ENCODE assay signal across 13 cellular contexts in the genomic region with DNA sequence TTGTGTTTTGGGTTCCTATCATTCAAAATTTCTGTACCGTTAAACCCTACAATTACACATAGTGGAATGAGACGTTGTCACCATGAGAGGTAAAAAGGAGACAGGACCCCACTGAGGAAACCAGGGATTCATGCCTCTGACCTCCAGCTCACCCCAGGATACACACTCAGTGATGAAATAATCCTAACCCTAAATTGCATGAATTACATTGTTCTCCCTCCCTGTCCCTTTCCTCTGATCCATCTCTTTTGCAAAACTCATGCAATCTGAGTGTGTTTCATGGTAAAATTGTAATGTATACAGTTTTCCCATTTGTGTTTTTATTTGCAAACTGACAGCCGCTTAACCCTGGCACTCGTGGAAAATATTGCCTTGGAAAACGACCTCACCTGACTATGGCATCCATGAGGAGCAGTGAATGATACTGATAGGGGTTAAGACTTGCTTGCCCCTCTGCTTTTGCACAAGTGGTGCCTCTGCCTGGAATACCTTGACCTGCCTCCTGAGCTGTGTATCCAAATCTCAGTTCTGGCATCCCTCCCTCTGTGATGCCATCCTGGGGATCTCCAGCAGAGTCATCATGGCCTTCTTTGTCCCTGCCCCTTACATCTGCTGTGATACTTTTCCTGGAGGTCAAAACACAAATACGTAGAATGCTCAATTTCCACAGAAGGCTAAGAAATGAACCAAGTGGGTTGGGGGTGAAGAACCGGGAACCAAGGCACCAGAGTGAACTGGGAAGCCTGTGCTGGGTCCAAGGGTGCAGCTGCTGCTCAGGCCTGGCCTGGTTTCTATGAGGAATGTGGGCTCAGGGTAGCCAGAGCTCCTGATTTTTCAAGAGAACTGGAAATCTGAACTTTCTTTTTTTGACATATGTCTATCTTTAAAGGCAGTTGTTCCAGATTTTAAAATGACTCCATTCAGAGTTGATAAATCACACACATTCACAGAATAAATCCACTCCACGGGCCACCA.
A peak's percentile ranks its signal among the peaks of the same experiment; 100 is the strongest.
DNase-seq lines count a peak whose midpoint lies in the region; ATAC-seq and TF ChIP-seq lines count a peak whose summit lies in the region.
"Had no signal": no experiment of that assay in that cellular context is flagged by ENCODE, and none has a peak within 500 bp of the region (broad histone marks: within the 10 kb centered on the region; RNA-seq: fewer than 3 reads in every experiment).

No MANE protein-coding gene starts in this region.

- peaks cover 8% of the 10 kb centered on the region; the same call in 1 of the 2 replicates for H3K9me1 ChIP-seq in IMR-90 (ENCODE audit: insufficient read depth, low read length)

- in situ Hi-C loops in IMR-90 (cut with MboI; ENCODE audit: low sequenced_read_pairs) = no loop called here

- no peak for TF ChIP-seq RAD21 in IMR-90 (IDR thresholded peaks at IDR 0.05; ENCODE audit: low read length)

- dilution Hi-C loops in IMR-90 (cut with HindIII; ENCODE audit: low sequenced_read_pairs, unreplicated experiment) = no loop called here

- no CpG with 5 or more reads among the region's 8 CpGs for WGBS in IMR-90 (ENCODE audit: extremely low coverage in 2 of 2, insufficient read length in 1 of 2), 2 experiments

- H3K9ac ChIP-seq in IMR-90 (ENCODE audit: low read depth, low read length) (no peak overlapping the region), colonic mucosa (ENCODE audit: low read depth in 2 of 2, low read length in 2 of 2) (no peak overlapping the region)

- H4K20me1 ChIP-seq in IMR-90 (ENCODE audit: insufficient read depth, low read length) (no peaks in the 10 kb centered on the region), osteoblast (ENCODE audit: insufficient read depth, low read length) (no peaks in the 10 kb centered on the region)

- peak overlapping the region; percentile 14; the same call in 1 of the 2 replicates for H3K23ac ChIP-seq in IMR-90 (ENCODE audit: low read depth, low read length)

- H2AK9ac ChIP-seq in IMR-90 (replicated peaks; ENCODE audit: low read depth, low read length, poor library complexity) = peak overlapping the region; percentile 4

- CTCF ChIA-PET in IMR-90 (lab: Yijun Ruan, JAX) = no interaction called here
- CTCF ChIA-PET in activated CD4-positive, alpha-beta T cell treated with anti-CD3 and anti-CD28 coated beads for 36 hours (lab: Charles Lee) = no interaction called here

- H4K5ac ChIP-seq in IMR-90 (ENCODE audit: low read depth, low read length) = peak overlapping the region; percentile 8; the same call in 1 of the 2 replicates

- H3K18ac ChIP-seq in IMR-90 (ENCODE audit: low read depth, low read length) = peak overlapping the region; percentile 36; the same call in 1 of the 2 replicates

- peak; percentile 53 for ATAC-seq in IMR-90 (ENCODE audit: low read depth)
- no peak for ATAC-seq in activated CD4-positive, alpha-beta T cell treated with anti-CD3 and anti-CD28 coated beads for 36 hours
- ATAC-seq: left lobe of liver had no signal

- H3K4me2 ChIP-seq in IMR-90 (ENCODE audit: low read depth, low read length) = no peak overlapping the region
- H3K4me2 ChIP-seq in osteoblast (ENCODE audit: insufficient read depth, low read length) = peak overlapping the region; percentile 12

- no peaks in the 10 kb centered on the region for H3K36me3 Mint-ChIP-seq in activated CD4-positive, alpha-beta T cell treated with anti-CD3 and anti-CD28 coated beads for 36 hours (ENCODE audit: low read depth)
- no peaks in the 10 kb centered on the region for H3K36me3 Mint-ChIP-seq in activated T-helper 2 cell treated with anti-CD3 and anti-CD28 coated beads, Interferon-gamma antibody, Interleukin-2, Interleukin-4, amounts not matched to agents 10 μg/mL and 5 μg/mL and 100 μg/mL, durations not matched to agents 14 hours and 24 hours and 36 hours (ENCODE audit: low read depth)
- H3K36me3 Mint-ChIP-seq: IgD-negative memory B cell had no signal

- H4K91ac ChIP-seq in IMR-90 (ENCODE audit: insufficient read depth, low read depth, low read length) = peak overlapping the region; percentile 85

- no TSS peak for BruUV-seq in IMR-90 (replicated peaks; lab: Mats Ljungman, UMichigan)

- DNase-seq in AG20443 (ENCODE audit: low spot score) (peak; percentile 25), IMR-90 (no peak), colonic mucosa (peak; percentile 31), osteoblast (ENCODE audit: insufficient read length, low spot score, missing footprints) (no peak), NCI-H510A (lab: John Stamatoyannopoulos, UW) (no peak), DMS53 (lab: John Stamatoyannopoulos, UW) (no peak)
- no peak for DNase-seq in activated CD4-positive, alpha-beta T cell treated with anti-CD3 and anti-CD28 coated beads for 36 hours
- DNase-seq in activated T-helper 2 cell treated with anti-CD3 and anti-CD28 coated beads, Interferon-gamma antibody, Interleukin-2, Interleukin-4, amounts not matched to agents 10 μg/mL and 5 μg/mL and 100 μg/mL, durations not matched to agents 14 hours and 24 hours and 36 hours (ENCODE audit: low spot score) = no peak
- DNase-seq: activated effector memory CD4-positive, alpha-beta T cell treated with anti-CD3 and anti-CD28 coated beads, Interleukin-2, amount 50 U/mL, for 16 hours; NCI-H1092 treated with DMSO at 0.1 percent for 48 hours; NCI-H345 had no signal

- TF ChIP-seq POLR2A in IMR-90 (IDR thresholded peaks at IDR 0.05; ENCODE audit: low read depth, low read length) = no peak

- H3K79me1 ChIP-seq in IMR-90 (ENCODE audit: low read depth in 1 of 2, low read length in 2 of 2) = peaks cover 0 to 4% of the 10 kb centered on the region in 2 experiments; a peak in 1 of 4 replicates

- H2BK20ac ChIP-seq in IMR-90 (ENCODE audit: low read depth, low read length) = peak overlapping the region; percentile 58

- H3K79me2 ChIP-seq in osteoblast (ENCODE audit: insufficient read depth, low read length) = no peaks in the 10 kb centered on the region

- no peaks in the 10 kb centered on the region for H3K27me3 ChIP-seq in IMR-90 (ENCODE audit: control insufficient read depth, insufficient read depth, low read length)
- H3K27me3 ChIP-seq in colonic mucosa = no peaks in the 10 kb centered on the region
- H3K27me3 ChIP-seq in osteoblast (ENCODE audit: insufficient read depth, low read length) = no peaks in the 10 kb centered on the region

- H3K4ac ChIP-seq in IMR-90 (ENCODE audit: low read depth, low read length) = peak overlapping the region; percentile 79

- H4K8ac ChIP-seq in IMR-90 (ENCODE audit: low read depth in 2 of 2, low read length in 2 of 2) = peak overlapping the region; percentile 29 to 74; a peak in 3 of 4 replicates

- peak overlapping the region; percentile 94 for H2BK15ac ChIP-seq in IMR-90 (ENCODE audit: low read depth, low read length)

- H3K27me3 Mint-ChIP-seq in activated CD4-positive, alpha-beta T cell treated with anti-CD3 and anti-CD28 coated beads for 36 hours = no peaks in the 10 kb centered on the region
- H3K27me3 Mint-ChIP-seq in activated T-helper 2 cell treated with anti-CD3 and anti-CD28 coated beads, Interferon-gamma antibody, Interleukin-2, Interleukin-4, amounts not matched to agents 10 μg/mL and 5 μg/mL and 100 μg/mL, durations not matched to agents 14 hours and 24 hours and 36 hours (ENCODE audit: low read depth) = no peaks in the 10 kb centered on the region
- H3K27me3 Mint-ChIP-seq: IgD-negative memory B cell had no signal

- peak overlapping the region; percentile 11 for H3K14ac ChIP-seq in IMR-90 (replicated peaks; ENCODE audit: low read depth, low read length)

- H3K4me1 ChIP-seq in IMR-90 (ENCODE audit: control insufficient read depth, insufficient read depth, low read length) = peaks cover 12% of the 10 kb centered on the region
- H3K4me1 ChIP-seq in colonic mucosa = no peaks in the 10 kb centered on the region
- H3K4me1 ChIP-seq in osteoblast (ENCODE audit: insufficient read depth, low read length) = peaks cover 11% of the 10 kb centered on the region

- no peak overlapping the region for H3K4me3 Mint-ChIP-seq in activated CD4-positive, alpha-beta T cell treated with anti-CD3 and anti-CD28 coated beads for 36 hours
- no peak overlapping the region for H3K4me3 Mint-ChIP-seq in activated T-helper 2 cell treated with anti-CD3 and anti-CD28 coated beads, Interferon-gamma antibody, Interleukin-2, Interleukin-4, amounts not matched to agents 10 μg/mL and 5 μg/mL and 100 μg/mL, durations not matched to agents 14 hours and 24 hours and 36 hours (ENCODE audit: low read depth)
- H3K4me3 Mint-ChIP-seq: IgD-negative memory B cell had no signal

- no peaks in the 10 kb centered on the region for H3K4me1 Mint-ChIP-seq in activated CD4-positive, alpha-beta T cell treated with anti-CD3 and anti-CD28 coated beads for 36 hours
- no peaks in the 10 kb centered on the region for H3K4me1 Mint-ChIP-seq in activated T-helper 2 cell treated with anti-CD3 and anti-CD28 coated beads, Interferon-gamma antibody, Interleukin-2, Interleukin-4, amounts not matched to agents 10 μg/mL and 5 μg/mL and 100 μg/mL, durations not matched to agents 14 hours and 24 hours and 36 hours (ENCODE audit: low read depth)

- H3K4me3 ChIP-seq in IMR-90 (ENCODE audit: insufficient read depth, low read depth, low read length) (no peak overlapping the region), colonic mucosa (no peak overlapping the region), osteoblast (ENCODE audit: insufficient read depth, low read length) (no peak overlapping the region)

- intact Hi-C loops in IMR-90 (cut with micrococcal nuclease) (no loop called here), colonic mucosa (cut with DNase I) (no loop called here)
- intact Hi-C loops in activated CD4-positive, alpha-beta T cell treated with anti-CD3 and anti-CD28 coated beads for 36 hours (cut with DNase I, micrococcal nuclease) = no loop called here
- intact Hi-C loops in activated T-helper 2 cell treated with anti-CD3 and anti-CD28 coated beads, Interferon-gamma antibody, Interleukin-2, Interleukin-4, amounts not matched to agents 10 μg/mL and 5 μg/mL and 100 μg/mL, durations not matched to agents 14 hours and 24 hours and 36 hours (cut with micrococcal nuclease) = no loop called here

- H2AK5ac ChIP-seq in IMR-90 (ENCODE audit: low read depth, low read length) = peak overlapping the region; percentile 85

- H2BK5ac ChIP-seq in IMR-90 (ENCODE audit: low read depth, low read length, poor library complexity, severe bottlenecking) = peak overlapping the region; percentile 34

- no peak for TF ChIP-seq CTCF in IMR-90 (conservative IDR thresholded peaks at IDR 0.05; ENCODE audit: low read depth, low read length)
- no peak for TF ChIP-seq CTCF in colonic mucosa (IDR thresholded peaks at IDR 0.05)
- no peak for TF ChIP-seq CTCF in osteoblast (IDR thresholded peaks at IDR 0.05; ENCODE audit: extremely low read depth, low read depth, low read length)

- no peaks in the 10 kb centered on the region for H3K9me3 Mint-ChIP-seq in activated CD4-positive, alpha-beta T cell treated with anti-CD3 and anti-CD28 coated beads for 36 hours (ENCODE audit: low read depth)
- H3K9me3 Mint-ChIP-seq in activated T-helper 2 cell treated with anti-CD3 and anti-CD28 coated beads, Interferon-gamma antibody, Interleukin-2, Interleukin-4, amounts not matched to agents 10 μg/mL and 5 μg/mL and 100 μg/mL, durations not matched to agents 14 hours and 24 hours and 36 hours = no peaks in the 10 kb centered on the region
- H3K9me3 Mint-ChIP-seq: IgD-negative memory B cell had no signal

- peak overlapping the region; percentile 76 for H2BK120ac ChIP-seq in IMR-90 (ENCODE audit: low read depth, low read length)

- H3K27ac ChIP-seq in IMR-90 (ENCODE audit: insufficient read depth, low read length) (peak overlapping the region; percentile 38), colonic mucosa (peak overlapping the region; percentile 69), osteoblast (ENCODE audit: low read depth, low read length) (peak overlapping the region; percentile 92)

- POLR2A ChIA-PET in IMR-90 (lab: Charles Lee; ENCODE audit: unreplicated experiment) = interaction anchor here (0.7 kb wide), 1 partner anchor 24 kb away, joined by 4 read pairs; no protein-coding TSS in a partner anchor
- POLR2A ChIA-PET in activated CD4-positive, alpha-beta T cell treated with anti-CD3 and anti-CD28 coated beads for 36 hours (lab: Charles Lee) = no interaction called here

- peak overlapping the region; percentile 26 for H2AFZ ChIP-seq in IMR-90 (replicated peaks; ENCODE audit: low read length, poor library complexity)
- peak overlapping the region; percentile 67 for H2AFZ ChIP-seq in osteoblast (ENCODE audit: low read length)

- H3K56ac ChIP-seq in IMR-90 (ENCODE audit: extremely low read depth, insufficient read depth, low read length) = peak overlapping the region; percentile 26; the same call in 1 of the 2 replicates

- H3K36me3 ChIP-seq in IMR-90 (ENCODE audit: control insufficient read depth, insufficient read depth, low read length) = no peaks in the 10 kb centered on the region
- H3K36me3 ChIP-seq in colonic mucosa = no peaks in the 10 kb centered on the region
- no peaks in the 10 kb centered on the region for H3K36me3 ChIP-seq in osteoblast (ENCODE audit: insufficient read depth, low read length)

- H3K9me3 ChIP-seq in IMR-90 (ENCODE audit: control insufficient read depth, insufficient read depth, low read length) = no peaks in the 10 kb centered on the region
- H3K9me3 ChIP-seq in colonic mucosa = no peaks in the 10 kb centered on the region
- no peaks in the 10 kb centered on the region for H3K9me3 ChIP-seq in osteoblast (ENCODE audit: low read depth, low read length)

- no peak overlapping the region for H3K27ac Mint-ChIP-seq in activated CD4-positive, alpha-beta T cell treated with anti-CD3 and anti-CD28 coated beads for 36 hours
- H3K27ac Mint-ChIP-seq in activated T-helper 2 cell treated with anti-CD3 and anti-CD28 coated beads, Interferon-gamma antibody, Interleukin-2, Interleukin-4, amounts not matched to agents 10 μg/mL and 5 μg/mL and 100 μg/mL, durations not matched to agents 14 hours and 24 hours and 36 hours = no peak overlapping the region
- H3K27ac Mint-ChIP-seq: IgD-negative memory B cell had no signal

Comparison
In these comparisons a context has a peak if more than half of its experiments do, and no peak if none do; other contexts are left out.
1. DNase-seq: peak in AG20443 (single experiment) and colonic mucosa (single experiment); none in IMR-90 (single experiment), osteoblast (single experiment), NCI-H510A (single experiment), activated CD4-positive, alpha-beta T cell treated with anti-CD3 and anti-CD28 coated beads for 36 hours (single experiment), activated T-helper 2 cell treated with anti-CD3 and anti-CD28 coated beads, Interferon-gamma antibody, Interleukin-2, Interleukin-4, amounts not matched to agents 10 μg/mL and 5 μg/mL and 100 μg/mL, durations not matched to agents 14 hours and 24 hours and 36 hours (single experiment) and DMS53 (single experiment).
2. H3K27ac ChIP-seq: peak in every context shown above with its lines; median percentile 92 in osteoblast; 69 in colonic mucosa; 38 in IMR-90.